ENCODE assay signal across 8 cellular contexts in the genomic region with DNA sequence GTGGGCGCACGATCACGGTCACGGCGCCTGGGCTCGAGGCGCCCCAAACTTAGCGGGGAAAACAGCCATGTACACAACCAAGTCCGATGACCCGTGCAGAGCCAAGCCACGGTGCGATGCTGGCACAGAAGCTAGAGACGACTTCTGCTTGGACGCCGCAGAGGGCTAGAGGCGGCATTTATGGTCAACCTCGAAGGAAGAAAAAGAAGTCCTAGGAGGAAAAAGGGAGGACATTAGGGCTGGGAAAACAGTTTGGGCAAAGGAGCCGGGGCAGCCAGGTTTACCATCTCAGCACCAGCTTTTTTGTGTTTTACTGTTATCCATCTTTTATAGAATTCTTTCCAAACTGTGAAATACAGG. TPM values are rescaled to one million over a fixed set of nuclear protein-coding genes. Genes with fewer than 3 reads are reported as not detected.
DNase-seq lines count a peak whose midpoint lies in the region; ATAC-seq, FAIRE-seq and TF ChIP-seq lines count a peak whose summit lies in the region.

No MANE protein-coding gene starts in this region.

- H3K9me3 Mint-ChIP-seq in CD8-positive, alpha-beta T cell: no peaks in the 10 kb centered on the region

- H4K20me1 ChIP-seq in endothelial cell of umbilical vein (replicated peaks; ENCODE audit: control insufficient read depth, extremely low read depth, insufficient read depth, low read length): no peaks in the 10 kb centered on the region

- peak; percentile 26 for FAIRE-seq in endothelial cell of umbilical vein (lab: Jason Lieb, UNC)

- H3K4me1 Mint-ChIP-seq in CD8-positive, alpha-beta T cell (ENCODE audit: low read depth): peaks cover 31% of the 10 kb centered on the region

- TF ChIP-seq EP300 in ovary (IDR thresholded peaks at IDR 0.05): no peak

- peaks cover 3% of the 10 kb centered on the region for H3K36me3 Mint-ChIP-seq in CD8-positive, alpha-beta T cell

- intact Hi-C loops in CD8-positive, alpha-beta T cell (cut with DNase I, micrococcal nuclease): loop anchor here (5.0 to 10.0 kb wide), 9 partner anchors 312 to 1729 kb away; a partner anchor contains a TSS
- intact Hi-C loops in endothelial cell of umbilical vein (cut with micrococcal nuclease): loop anchor here (2.0 kb wide), 1 partner anchor 25 kb away; no protein-coding TSS in a partner anchor
- intact Hi-C loops in ovary (cut with DNase I): loop anchor here in 2 of 4 donors (10.0 kb wide), 2 partner anchors 79 to 299 kb away; no protein-coding TSS in a partner anchor

- H3K9ac ChIP-seq in NT2/D1 (ENCODE audit: insufficient read length, low read depth) (peak overlapping the region; percentile 77), endothelial cell of umbilical vein (replicated peaks; ENCODE audit: extremely low read depth, insufficient read depth, low read length) (peak overlapping the region; percentile 45)

- peak overlapping the region; percentile 56 for H3K4me2 ChIP-seq in endothelial cell of umbilical vein (ENCODE audit: insufficient read depth, low read length)

- H3K9me3 ChIP-seq in CD8-positive, alpha-beta T cell (ENCODE audit: low read length): no peaks in the 10 kb centered on the region
- H3K9me3 ChIP-seq in NT2/D1 (ENCODE audit: insufficient read depth, low read length) (no peaks in the 10 kb centered on the region), endothelial cell of umbilical vein (replicated peaks; ENCODE audit: control insufficient read depth, insufficient read depth, low read length) (no peaks in the 10 kb centered on the region), ovary (no peaks in the 10 kb centered on the region)

- DNase-seq in CD8-positive, alpha-beta T cell: no peak
- DNase-seq in NT2/D1 (ENCODE audit: low read depth, low spot score): no peak
- DNase-seq in endothelial cell of umbilical vein (ENCODE audit: low read depth, low spot score): no peak
- no peak for DNase-seq in ovary
- DNase-seq in stimulated activated CD4-positive, alpha-beta T cell treated with anti-CD3 and anti-CD28 coated beads, Interleukin-1b, Interleukin-23, amount 100 ng/mL, for 48 hours: no peak
- no peak for DNase-seq in stimulated activated CD4-positive, alpha-beta T cell treated with anti-CD3 and anti-CD28 coated beads, Interleukin-4, amount 100 ng/mL, for 4 hours

- no peak for ATAC-seq in CD8-positive, alpha-beta T cell
- ATAC-seq in GM21526 (IDR thresholded peaks at IDR 0.05; ENCODE audit: low FRiP score, unreplicated experiment) (no peak), GM21825 (IDR thresholded peaks at IDR 0.05; ENCODE audit: unreplicated experiment) (no peak)

- TF ChIP-seq POLR2A in endothelial cell of umbilical vein (IDR thresholded peaks at IDR 0.05; ENCODE audit: low read depth, low read length) (no peak), ovary (IDR thresholded peaks at IDR 0.05) (no peak)

- H3K4me3 ChIP-seq in CD8-positive, alpha-beta T cell (ENCODE audit: low read depth, low read length): peak overlapping the region; percentile 76
- peak overlapping the region; percentile 27 for H3K4me3 ChIP-seq in NT2/D1 (ENCODE audit: insufficient read length, low read depth)
- H3K4me3 ChIP-seq in endothelial cell of umbilical vein (replicated peaks in 1 of 3; ENCODE audit: insufficient read depth in 1 of 3, low read depth in 1 of 3, low read length in 3 of 3): peak overlapping the region in 2 of 3 experiments; percentile 7 to 33
- peak overlapping the region; percentile 84 for H3K4me3 ChIP-seq in ovary

- no peaks in the 10 kb centered on the region for H3K27me3 Mint-ChIP-seq in CD8-positive, alpha-beta T cell (ENCODE audit: low read depth)

- H3K27me3 ChIP-seq in CD8-positive, alpha-beta T cell (ENCODE audit: insufficient read depth, low read length): no peaks in the 10 kb centered on the region
- H3K27me3 ChIP-seq in NT2/D1 (ENCODE audit: insufficient read depth, insufficient read length) (peaks cover 26% of the 10 kb centered on the region), endothelial cell of umbilical vein (ENCODE audit: control insufficient read depth in 2 of 2, insufficient read depth in 2 of 2, low read length in 2 of 2) (peaks cover 0 to 4% of the 10 kb centered on the region in 2 experiments), ovary (no peaks in the 10 kb centered on the region)

- no TSS peak for BruUV-seq in endothelial cell of umbilical vein (replicated peaks; lab: Mats Ljungman, UMichigan)

- peaks cover 2% of the 10 kb centered on the region for H3K79me2 ChIP-seq in endothelial cell of umbilical vein (ENCODE audit: control insufficient read depth, insufficient read depth, low read length)

- POLR2A ChIA-PET in CD8-positive, alpha-beta T cell (lab: Charles Lee): interaction anchor here (2.0 kb wide), 1 partner anchor 204 kb away, joined by 10 read pairs; a partner anchor contains a TSS
- POLR2A ChIA-PET in endothelial cell of umbilical vein (lab: Charles Lee): interaction anchor here (1.8 kb wide), 1 partner anchor 56 kb away, joined by 4 read pairs; no protein-coding TSS in a partner anchor

- peak overlapping the region; percentile 85 for H3K4me3 Mint-ChIP-seq in CD8-positive, alpha-beta T cell

- peak overlapping the region; percentile 74 for H3K27ac Mint-ChIP-seq in CD8-positive, alpha-beta T cell

- dilution Hi-C loops in endothelial cell of umbilical vein (cut with MboI; ENCODE audit: extremely low pct_ligation_motif_present, low sequenced_read_pairs): no loop called here

- H3K27ac ChIP-seq in CD8-positive, alpha-beta T cell (ENCODE audit: low read depth, low read length): peak overlapping the region; percentile 35
- H3K27ac ChIP-seq in endothelial cell of umbilical vein (ENCODE audit: insufficient read depth, low read depth, low read length): no peak overlapping the region
- peak overlapping the region; percentile 32 to 73 for H3K27ac ChIP-seq in ovary

- H3K36me3 ChIP-seq in CD8-positive, alpha-beta T cell (ENCODE audit: insufficient read depth, low read length): no peaks in the 10 kb centered on the region
- H3K36me3 ChIP-seq in NT2/D1 (ENCODE audit: insufficient read depth, insufficient read length, low read length): no peaks in the 10 kb centered on the region
- H3K36me3 ChIP-seq in endothelial cell of umbilical vein (ENCODE audit: control insufficient read depth in 2 of 2, extremely low read depth in 1 of 2, insufficient read depth in 2 of 2, low read length in 2 of 2): no peaks in the 10 kb centered on the region
- H3K36me3 ChIP-seq in ovary: no peaks in the 10 kb centered on the region

- H2AFZ ChIP-seq in endothelial cell of umbilical vein (ENCODE audit: low read depth, low read length): peak overlapping the region; percentile 79

- WGBS in ovary, 3 donors: 4 to 7% (median 6%) methylated on average over 18 of the region's 18 CpGs

- no peak for TF ChIP-seq CTCF in CD8-positive, alpha-beta T cell (IDR thresholded peaks at IDR 0.05)
- TF ChIP-seq CTCF in endothelial cell of umbilical vein (IDR thresholded peaks at IDR 0.05; ENCODE audit: extremely low read depth in 1 of 2, insufficient read depth in 1 of 2, low read depth in 1 of 2, low read length in 2 of 2): no peak
- TF ChIP-seq CTCF in ovary (IDR thresholded peaks at IDR 0.05): no peak

- no peaks in the 10 kb centered on the region for H3K9me1 ChIP-seq in endothelial cell of umbilical vein (replicated peaks; ENCODE audit: control insufficient read depth, extremely low read depth, insufficient read depth, low read length)

- CTCF ChIA-PET in CD8-positive, alpha-beta T cell (lab: Charles Lee): interaction anchor here (1.5 to 2.2 kb wide), 3 partner anchors 10 to 67 kb away, joined by 3 to 8 read pairs (median 4); no protein-coding TSS in a partner anchor
- CTCF ChIA-PET in endothelial cell of umbilical vein (lab: Charles Lee): interaction anchor here (0.5 to 3.6 kb wide), 8 partner anchors 10 to 545 kb away, joined by 3 to 38 read pairs (median 4); no protein-coding TSS in a partner anchor

- H3K4me1 ChIP-seq in CD8-positive, alpha-beta T cell (ENCODE audit: insufficient read depth, low read length): peaks cover 15% of the 10 kb centered on the region
- H3K4me1 ChIP-seq in NT2/D1 (ENCODE audit: insufficient read depth, insufficient read length) (no peaks in the 10 kb centered on the region), endothelial cell of umbilical vein (ENCODE audit: control insufficient read depth, extremely low read depth, insufficient read depth, low read length) (peaks cover 7% of the 10 kb centered on the region), ovary (ENCODE audit: insufficient read depth) (no peaks in the 10 kb centered on the region)

TF ChIP-seq in endothelial cell of umbilical vein, 7 proteins besides CTCF, POLR2A, EP300 and RAD21:
- TF ChIP-seq MYC (IDR thresholded peaks at IDR 0.05; ENCODE audit: low read depth, low read length) (no peak), FOS (IDR thresholded peaks at IDR 0.05; ENCODE audit: borderline replicate concordance, insufficient read depth, low read length) (no peak), JUN (IDR thresholded peaks at IDR 0.05; ENCODE audit: borderline replicate concordance, insufficient read depth, insufficient read length, low read depth) (no peak), POLR2AphosphoS5 (IDR thresholded peaks at IDR 0.05; ENCODE audit: insufficient read depth, low read depth, low read length) (no peak), EZH2 (IDR thresholded peaks at IDR 0.05; ENCODE audit: borderline replicate concordance, low read depth, low read length, severe bottlenecking) (no peak), GATA2 (IDR thresholded peaks at IDR 0.05; ENCODE audit: insufficient read depth, insufficient read length, low read depth, low read length) (no peak)
- TF ChIP-seq, protein P1, sequence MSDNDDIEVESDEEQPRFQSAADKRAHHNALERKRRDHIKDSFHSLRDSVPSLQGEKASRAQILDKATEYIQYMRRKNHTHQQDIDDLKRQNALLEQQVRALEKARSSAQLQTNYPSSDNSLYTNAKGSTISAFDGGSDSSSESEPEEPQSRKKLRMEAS (IDR thresholded peaks at IDR 0.05; ENCODE audit: insufficient read depth, insufficient read length): no peak
TF ChIP-seq in endothelial cell of umbilical vein: peak in this region for 0.

RNA-seq across cellular contexts. Expression of a gene that starts 0.6 kb away (rescaled TPM):
- total RNA-seq in CD8-positive, alpha-beta T cell: 10 to 100 TPM; 27.1 to 33.2 TPM
- total RNA-seq in endothelial cell of umbilical vein: 13.9 and 17.0 TPM in 2 replicates
- polyA plus RNA-seq in endothelial cell of umbilical vein: 11.0 and 11.5 TPM in 2 replicates
- polyA plus RNA-seq in endothelial cell of umbilical vein (2011; cell fraction: cytosol; rRNA removed): 9.1 and 9.6 TPM in 2 replicates
- 17.7 and 18.8 TPM in 2 replicates for polyA plus RNA-seq in endothelial cell of umbilical vein (2011; cell fraction: nucleus; rRNA removed)
- 11.6 and 13.6 TPM in 2 replicates for polyA plus RNA-seq in endothelial cell of umbilical vein (2012)
- 25.4 and 28.8 TPM in 2 replicates for polyA minus RNA-seq in endothelial cell of umbilical vein
- 10.8 TPM for polyA minus RNA-seq in endothelial cell of umbilical vein (2011; cell fraction: cytosol; rRNA and poly(A)+ RNA removed)
- 37.2 and 68.2 TPM in 2 replicates for polyA minus RNA-seq in endothelial cell of umbilical vein (2011; cell fraction: nucleus; rRNA and poly(A)+ RNA removed)
- 10 to 100 TPM in 6 of 7 donors, 1 to 10 TPM in 1; 9.4 to 24.9 (median 17.6) TPM for total RNA-seq in ovary
- 10 to 100 TPM in 1 of 2 donors, 1 to 10 TPM in 1; 8.0 to 14.3 TPM for polyA plus RNA-seq in ovary

Comparison
In these comparisons a context has a peak if more than half of its experiments do, and no peak if none do; other contexts are left out.
1. H3K4me3 ChIP-seq: peak in every context shown above with its lines; median percentile 84 in ovary; 76 in CD8-positive, alpha-beta T cell; 27 in NT2/D1; 20 in endothelial cell of umbilical vein.